In genomic region chr6:43900560-43901329, GRCh38 we compare ENCODE assay signal across 1 cellular context.
TF ChIP-seq lines count a peak whose summit lies in the region.

No MANE protein-coding gene starts in this region.

TF ChIP-seq in SK-N-SH treated with all-trans-retinoic acid at 6 μM for 48 hours, 23 proteins besides CTCF, POLR2A, EP300 and RAD21 (continued from another document):
- TF ChIP-seq, protein P1, sequence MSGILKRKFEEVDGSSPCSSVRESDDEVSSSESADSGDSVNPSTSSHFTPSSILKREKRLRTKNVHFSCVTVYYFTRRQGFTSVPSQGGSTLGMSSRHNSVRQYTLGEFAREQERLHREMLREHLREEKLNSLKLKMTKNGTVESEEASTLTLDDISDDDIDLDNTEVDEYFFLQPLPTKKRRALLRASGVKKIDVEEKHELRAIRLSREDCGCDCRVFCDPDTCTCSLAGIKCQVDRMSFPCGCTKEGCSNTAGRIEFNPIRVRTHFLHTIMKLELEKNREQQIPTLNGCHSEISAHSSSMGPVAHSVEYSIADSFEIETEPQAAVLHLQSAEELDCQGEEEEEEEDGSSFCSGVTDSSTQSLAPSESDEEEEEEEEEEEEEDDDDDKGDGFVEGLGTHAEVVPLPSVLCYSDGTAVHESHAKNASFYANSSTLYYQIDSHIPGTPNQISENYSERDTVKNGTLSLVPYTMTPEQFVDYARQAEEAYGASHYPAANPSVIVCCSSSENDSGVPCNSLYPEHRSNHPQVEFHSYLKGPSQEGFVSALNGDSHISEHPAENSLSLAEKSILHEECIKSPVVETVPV (CRISPR knock-in tag; IDR thresholded peaks at IDR 0.05): no peak
- TF ChIP-seq GLIS3 (CRISPR knock-in tag; IDR thresholded peaks at IDR 0.05): no peak
- no peak for TF ChIP-seq ZNF565 (CRISPR knock-in tag; conservative IDR thresholded peaks at IDR 0.05; ENCODE audit: low read depth)
- no peak for TF ChIP-seq SNAI2 (CRISPR knock-in tag; IDR thresholded peaks at IDR 0.05)
- TF ChIP-seq, protein P2, sequence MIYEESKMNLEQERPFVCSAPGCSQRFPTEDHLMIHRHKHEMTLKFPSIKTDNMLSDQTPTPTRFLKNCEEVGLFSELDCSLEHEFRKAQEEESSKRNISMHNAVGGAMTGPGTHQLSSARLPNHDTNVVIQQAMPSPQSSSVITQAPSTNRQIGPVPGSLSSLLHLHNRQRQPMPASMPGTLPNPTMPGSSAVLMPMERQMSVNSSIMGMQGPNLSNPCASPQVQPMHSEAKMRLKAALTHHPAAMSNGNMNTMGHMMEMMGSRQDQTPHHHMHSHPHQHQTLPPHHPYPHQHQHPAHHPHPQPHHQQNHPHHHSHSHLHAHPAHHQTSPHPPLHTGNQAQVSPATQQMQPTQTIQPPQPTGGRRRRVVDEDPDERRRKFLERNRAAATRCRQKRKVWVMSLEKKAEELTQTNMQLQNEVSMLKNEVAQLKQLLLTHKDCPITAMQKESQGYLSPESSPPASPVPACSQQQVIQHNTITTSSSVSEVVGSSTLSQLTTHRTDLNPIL (CRISPR knock-in tag; IDR thresholded peaks at IDR 0.05; ENCODE audit: low read depth): no peak
- TF ChIP-seq ZNF70 (CRISPR knock-in tag; IDR thresholded peaks at IDR 0.05): no peak
- TF ChIP-seq, protein P3, sequence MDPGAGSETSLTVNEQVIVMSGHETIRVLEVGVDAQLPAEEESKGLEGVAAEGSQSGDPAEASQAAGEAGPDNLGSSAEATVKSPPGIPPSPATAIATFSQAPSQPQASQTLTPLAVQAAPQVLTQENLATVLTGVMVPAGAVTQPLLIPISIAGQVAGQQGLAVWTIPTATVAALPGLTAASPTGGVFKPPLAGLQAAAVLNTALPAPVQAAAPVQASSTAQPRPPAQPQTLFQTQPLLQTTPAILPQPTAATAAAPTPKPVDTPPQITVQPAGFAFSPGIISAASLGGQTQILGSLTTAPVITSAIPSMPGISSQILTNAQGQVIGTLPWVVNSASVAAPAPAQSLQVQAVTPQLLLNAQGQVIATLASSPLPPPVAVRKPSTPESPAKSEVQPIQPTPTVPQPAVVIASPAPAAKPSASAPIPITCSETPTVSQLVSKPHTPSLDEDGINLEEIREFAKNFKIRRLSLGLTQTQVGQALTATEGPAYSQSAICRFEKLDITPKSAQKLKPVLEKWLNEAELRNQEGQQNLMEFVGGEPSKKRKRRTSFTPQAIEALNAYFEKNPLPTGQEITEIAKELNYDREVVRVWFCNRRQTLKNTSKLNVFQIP (CRISPR knock-in tag; IDR thresholded peaks at IDR 0.05; ENCODE audit: borderline replicate concordance, low read depth): no peak
- no peak for TF ChIP-seq PPARA (CRISPR knock-in tag; IDR thresholded peaks at IDR 0.05; ENCODE audit: borderline replicate concordance)
- TF ChIP-seq, protein P4, sequence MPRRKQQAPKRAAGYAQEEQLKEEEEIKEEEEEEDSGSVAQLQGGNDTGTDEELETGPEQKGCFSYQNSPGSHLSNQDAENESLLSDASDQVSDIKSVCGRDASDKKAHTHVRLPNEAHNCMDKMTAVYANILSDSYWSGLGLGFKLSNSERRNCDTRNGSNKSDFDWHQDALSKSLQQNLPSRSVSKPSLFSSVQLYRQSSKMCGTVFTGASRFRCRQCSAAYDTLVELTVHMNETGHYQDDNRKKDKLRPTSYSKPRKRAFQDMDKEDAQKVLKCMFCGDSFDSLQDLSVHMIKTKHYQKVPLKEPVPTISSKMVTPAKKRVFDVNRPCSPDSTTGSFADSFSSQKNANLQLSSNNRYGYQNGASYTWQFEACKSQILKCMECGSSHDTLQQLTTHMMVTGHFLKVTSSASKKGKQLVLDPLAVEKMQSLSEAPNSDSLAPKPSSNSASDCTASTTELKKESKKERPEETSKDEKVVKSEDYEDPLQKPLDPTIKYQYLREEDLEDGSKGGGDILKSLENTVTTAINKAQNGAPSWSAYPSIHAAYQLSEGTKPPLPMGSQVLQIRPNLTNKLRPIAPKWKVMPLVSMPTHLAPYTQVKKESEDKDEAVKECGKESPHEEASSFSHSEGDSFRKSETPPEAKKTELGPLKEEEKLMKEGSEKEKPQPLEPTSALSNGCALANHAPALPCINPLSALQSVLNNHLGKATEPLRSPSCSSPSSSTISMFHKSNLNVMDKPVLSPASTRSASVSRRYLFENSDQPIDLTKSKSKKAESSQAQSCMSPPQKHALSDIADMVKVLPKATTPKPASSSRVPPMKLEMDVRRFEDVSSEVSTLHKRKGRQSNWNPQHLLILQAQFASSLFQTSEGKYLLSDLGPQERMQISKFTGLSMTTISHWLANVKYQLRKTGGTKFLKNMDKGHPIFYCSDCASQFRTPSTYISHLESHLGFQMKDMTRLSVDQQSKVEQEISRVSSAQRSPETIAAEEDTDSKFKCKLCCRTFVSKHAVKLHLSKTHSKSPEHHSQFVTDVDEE (CRISPR knock-in tag; IDR thresholded peaks at IDR 0.05): no peak
- no peak for TF ChIP-seq ZFP3 (CRISPR knock-in tag; IDR thresholded peaks at IDR 0.05)
TF ChIP-seq in SK-N-SH treated with all-trans-retinoic acid at 6 μM for 48 hours: peak in this region for 0.
